ENCODE assay signal across 29 cellular contexts in the genomic region with DNA sequence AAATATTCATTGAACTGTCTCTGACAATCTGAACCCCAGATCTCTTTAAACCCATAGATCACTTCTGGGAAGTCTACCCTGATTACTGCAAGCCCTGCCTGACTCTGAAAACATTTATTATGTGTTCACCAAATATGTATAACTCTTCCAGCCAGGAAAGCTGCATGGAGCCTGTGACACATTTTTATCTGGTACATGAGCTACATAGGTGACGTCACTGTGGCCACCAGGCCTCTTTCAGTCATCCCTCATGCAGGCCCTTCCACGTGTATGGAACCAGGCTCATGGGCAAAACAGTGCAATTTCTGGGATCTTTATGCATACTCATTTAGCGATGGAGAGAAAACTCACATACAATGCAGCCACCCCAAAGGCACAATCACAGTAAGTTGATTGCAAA.
"Had no signal": no experiment of that assay in that cellular context is flagged by ENCODE, and none has a peak within 500 bp of the region (broad histone marks: within the 10 kb centered on the region; RNA-seq: fewer than 3 reads in every experiment).

No MANE protein-coding gene starts in this region.

- FAIRE-seq: endometrium, endothelial cell of umbilical vein, frontal cortex had no signal

- DNase-seq: activated CD4-positive, alpha-beta memory T cell treated with anti-CD3 and anti-CD28 coated beads, Interleukin-2, amount 10 ng/mL, durations not matched to agents 7 days and 5 days; activated CD4-positive, alpha-beta T cell treated with anti-CD3 and anti-CD28 coated beads for 36 hours; activated CD4-positive, alpha-beta T cell treated with anti-CD3 and anti-CD28 coated beads, Interleukin-2, amount 10 ng/mL, durations not matched to agents 24 days and 14 days; activated CD4-positive, CD25-positive, alpha-beta regulatory T cell; activated CD4-positive, CD25-positive, alpha-beta regulatory T cell treated with anti-CD3 and anti-CD28 coated beads, Interleukin-2, amount 50 U/mL, for 72 hours; activated effector memory CD4-positive, alpha-beta T cell treated with anti-CD3 and anti-CD28 coated beads, Interleukin-2, amount 50 U/mL, for 16 hours; activated naive CD4-positive, alpha-beta T cell treated with anti-CD3 and anti-CD28 coated beads for 36 hours; activated naive CD8-positive, alpha-beta T cell treated with anti-CD3 and anti-CD28 coated beads, Interleukin-2, amount 10 ng/mL, durations not matched to agents 7 days and 5 days; activated T-cell treated with anti-CD3 and anti-CD28 coated beads, Interleukin-2, amount 50 U/mL, for 1 hour; activated T-cell treated with anti-CD3 and anti-CD28 coated beads, Interleukin-2, amount 50 U/mL, for 48 hours; central memory CD4-positive, alpha-beta T cell; cerebellar nuclear complex; colonic mucosa; effector CD8-positive, alpha-beta T cell; esophagus squamous epithelium; foreskin fibroblast; head of caudate nucleus; T-helper 2 cell had no signal

- ATAC-seq: activated CD4-positive, alpha-beta T cell treated with anti-CD3 and anti-CD28 coated beads for 36 hours had no signal

- H3K4me1 ChIP-seq: ascending aorta, breast epithelium, colonic mucosa, esophagus squamous epithelium had no signal

- H3K27ac ChIP-seq: ascending aorta, breast epithelium, cardiac muscle cell, colonic mucosa, epithelial cell of prostate, esophagus squamous epithelium had no signal

- H3K36me3 Mint-ChIP-seq: activated naive CD4-positive, alpha-beta T cell treated with anti-CD3 and anti-CD28 coated beads, Interleukin-2, amount 50 U/mL, for 24 hours; activated naive CD8-positive, alpha-beta T cell treated with anti-CD3 and anti-CD28 coated beads, Interleukin-2, amount 10 ng/mL, durations not matched to agents 7 days and 5 days; brain had no signal

- H3K36me3 ChIP-seq: ascending aorta, breast epithelium, cardiac muscle cell, colonic mucosa, esophagus squamous epithelium had no signal

- H3K4me3 ChIP-seq: ascending aorta, breast epithelium, cardiac muscle cell, colonic mucosa, esophagus squamous epithelium had no signal

- H3K27me3 ChIP-seq: ascending aorta, breast epithelium, cardiac muscle cell, colonic mucosa, esophagus squamous epithelium had no signal

- H3K27ac Mint-ChIP-seq: activated CD4-positive, alpha-beta memory T cell treated with anti-CD3 and anti-CD28 coated beads, Interleukin-2, amount 10 ng/mL, durations not matched to agents 7 days and 5 days; activated CD4-positive, alpha-beta T cell treated with anti-CD3 and anti-CD28 coated beads for 36 hours; activated CD4-positive, alpha-beta T cell treated with anti-CD3 and anti-CD28 coated beads, Interleukin-2, amount 10 ng/mL, durations not matched to agents 24 days and 14 days; activated naive CD4-positive, alpha-beta T cell treated with anti-CD3 and anti-CD28 coated beads for 36 hours; activated naive CD4-positive, alpha-beta T cell treated with anti-CD3 and anti-CD28 coated beads, Interleukin-2, amount 50 U/mL, for 24 hours; activated naive CD8-positive, alpha-beta T cell treated with anti-CD3 and anti-CD28 coated beads, Interleukin-2, amount 10 ng/mL, durations not matched to agents 7 days and 5 days; activated T-helper 1 cell treated with anti-CD3 and anti-CD28 coated beads, Interleukin-12 subunit alpha, Interleukin-12 subunit beta, Interleukin-2, Interleukin-4 antibody, amounts not matched to agents 30 ng/mL and 10 ng/mL and 1 ng/mL, durations not matched to agents 14 hours and 24 hours and 36 hours; activated T-helper 2 cell treated with anti-CD3 and anti-CD28 coated beads, Interferon-gamma antibody, Interleukin-2, Interleukin-4, amounts not matched to agents 10 μg/mL and 5 μg/mL and 100 μg/mL, durations not matched to agents 14 hours and 24 hours and 36 hours; brain had no signal

- H3K9me3 ChIP-seq: ascending aorta, colonic mucosa, esophagus squamous epithelium had no signal
